Comparison of ENCODE assay signal across 8 cellular contexts in genomic region chr10:44959243-44960097, GRCh38. TPM values are rescaled to one million over a fixed set of nuclear protein-coding genes. Genes with fewer than 3 reads are reported as not detected.
DNase-seq lines count a peak whose midpoint lies in the region; ATAC-seq and TF ChIP-seq lines count a peak whose summit lies in the region.

RASSF4 (plus strand) TSS chr10:44959802; CDS start chr10:44970203, 10,401 bp downstream.

- H3K4me1 Mint-ChIP-seq in activated CD4-positive, alpha-beta T cell treated with anti-CD3 and anti-CD28 coated beads for 36 hours, result peaks cover 19% of the 10 kb centered on the region

- H3K4me3 ChIP-seq in choroid plexus epithelial cell (ENCODE audit: low read depth, low read length), result peak within 1 kb of the TSS; percentile 83

- no peak for TF ChIP-seq CTCF in choroid plexus epithelial cell (conservative IDR thresholded peaks at IDR 0.05; ENCODE audit: low read depth, low read length)

- DNase-seq in AG08395 (ENCODE audit: low spot score) (peak; percentile 98), NCI-H345 treated with DMSO at 0.1 percent for 48 hours (lab: John Stamatoyannopoulos, UW; ENCODE audit: unreplicated experiment) (peak; percentile 47), choroid plexus epithelial cell (ENCODE audit: low read depth) (peak; percentile 78), left colon (peak; percentile 94 to 97)
- peak; percentile 96 for DNase-seq in activated CD4-positive, alpha-beta T cell treated with anti-CD3 and anti-CD28 coated beads for 36 hours
- peak; percentile 91 for DNase-seq in stimulated activated CD4-positive, alpha-beta T cell treated with anti-CD3 and anti-CD28 coated beads, Interleukin-1b, Interleukin-23, amount 100 ng/mL, for 48 hours

- peak within 1 kb of the TSS; percentile 80 for H3K4me3 Mint-ChIP-seq in activated CD4-positive, alpha-beta T cell treated with anti-CD3 and anti-CD28 coated beads for 36 hours

- peak; percentile 88 for ATAC-seq in GM18873 (IDR thresholded peaks at IDR 0.05; ENCODE audit: low FRiP score, unreplicated experiment)
- peak; percentile 96 for ATAC-seq in HG03108 (IDR thresholded peaks at IDR 0.05; ENCODE audit: unreplicated experiment)
- peak; percentile 100 for ATAC-seq in activated CD4-positive, alpha-beta T cell treated with anti-CD3 and anti-CD28 coated beads for 36 hours
- peak; percentile 93 for ATAC-seq in left colon

- intact Hi-C loops in activated CD4-positive, alpha-beta T cell treated with anti-CD3 and anti-CD28 coated beads for 36 hours (cut with DNase I, micrococcal nuclease), result loop anchor here (1.0 to 2.0 kb wide), 6 partner anchors 15 to 1071 kb away; partner anchors contain the start of genes ZNF22 (in 2 of the 2), NCOA4 (in 1 of the 2) and ZFAND4 (in 1 of the 2)
- intact Hi-C loops in left colon (cut with DNase I, micrococcal nuclease), result no loop called here

- H3K27me3 Mint-ChIP-seq in activated CD4-positive, alpha-beta T cell treated with anti-CD3 and anti-CD28 coated beads for 36 hours, result no peaks in the 10 kb centered on the region

- CTCF ChIA-PET in activated CD4-positive, alpha-beta T cell treated with anti-CD3 and anti-CD28 coated beads for 36 hours (lab: Charles Lee), result interaction anchor here (0.7 kb wide), 1 partner anchor 98 kb away, joined by 3 read pairs; no protein-coding TSS in a partner anchor

- peak within 1 kb of the TSS; percentile 70 for H3K27ac Mint-ChIP-seq in activated CD4-positive, alpha-beta T cell treated with anti-CD3 and anti-CD28 coated beads for 36 hours

- POLR2A ChIA-PET in activated CD4-positive, alpha-beta T cell treated with anti-CD3 and anti-CD28 coated beads for 36 hours (lab: Charles Lee), result interaction anchor here (0.5 kb wide), 1 partner anchor 336 kb away, joined by 3 read pairs; no protein-coding TSS in a partner anchor

- H3K9me3 Mint-ChIP-seq in activated CD4-positive, alpha-beta T cell treated with anti-CD3 and anti-CD28 coated beads for 36 hours (ENCODE audit: low read depth), result peaks cover 3% of the 10 kb centered on the region

- peaks cover 11% of the 10 kb centered on the region for H3K36me3 Mint-ChIP-seq in activated CD4-positive, alpha-beta T cell treated with anti-CD3 and anti-CD28 coated beads for 36 hours (ENCODE audit: low read depth)

RNA-seq across cellular contexts. Expression of gene RASSF4, which starts in this region (rescaled TPM):
- 1 to 10 TPM; 1.0 to 1.3 TPM for total RNA-seq in activated CD4-positive, alpha-beta T cell treated with anti-CD3 and anti-CD28 coated beads for 36 hours
- total RNA-seq in left colon, result 10 to 100 TPM; 29.4 to 44.7 TPM

Comparison
In these comparisons a context has a peak if more than half of its experiments do, and no peak if none do; other contexts are left out.
1. Peak in every context shown above with its lines: DNase-seq, ATAC-seq and H3K4me3 ChIP-seq.
2. RNA of gene RASSF4 (total RNA-seq): 29.4 to 44.7 TPM in left colon; 1.0 to 1.3 TPM in activated CD4-positive, alpha-beta T cell treated with anti-CD3 and anti-CD28 coated beads for 36 hours; every median in the first group is over 10 times any median in the second.
3. DNase-seq: peak in every context shown above with its lines; median percentile 98 in AG08395; 96 in activated CD4-positive, alpha-beta T cell treated with anti-CD3 and anti-CD28 coated beads for 36 hours; 96 in left colon; 91 in stimulated activated CD4-positive, alpha-beta T cell treated with anti-CD3 and anti-CD28 coated beads, Interleukin-1b, Interleukin-23, amount 100 ng/mL, for 48 hours; 78 in choroid plexus epithelial cell; 47 in NCI-H345 treated with DMSO at 0.1 percent for 48 hours.
4. intact Hi-C loops: an anchor here in activated CD4-positive, alpha-beta T cell treated with anti-CD3 and anti-CD28 coated beads for 36 hours (1.0 to 2.0 kb wide); none called in left colon.